ENCODE assay signal across 1 cellular context in genomic region chr9:71778085-71778484, GRCh38.
TF ChIP-seq lines count a peak whose summit lies in the region.

No MANE protein-coding gene starts in this region.

TF ChIP-seq in HepG2, 621 proteins besides CTCF, POLR2A, EP300 and RAD21 (continued from another document and continues in another):
- TF ChIP-seq ZNF451 (CRISPR knock-in tag; IDR thresholded peaks at IDR 0.05) (no peak), BCL6 (CRISPR knock-in tag; IDR thresholded peaks at IDR 0.05) (peak; percentile 95), ZKSCAN8 (CRISPR knock-in tag; IDR thresholded peaks at IDR 0.05; ENCODE audit: borderline replicate concordance) (peak; percentile 51; the same call in 1 of the 2 replicates), HNRNPLL (IDR thresholded peaks at IDR 0.05; ENCODE audit: low read depth, low read length, poor library complexity, severe bottlenecking) (no peak), ZNF264 (CRISPR knock-in tag; IDR thresholded peaks at IDR 0.05) (no peak), POGZ (CRISPR knock-in tag; IDR thresholded peaks at IDR 0.05) (peak; percentile 69; the same call in 1 of the 2 replicates), THRA (CRISPR knock-in tag; IDR thresholded peaks at IDR 0.05; ENCODE audit: borderline replicate concordance) (peak; percentile 72; the same call in 1 of the 2 replicates), IKZF4 (CRISPR knock-in tag; IDR thresholded peaks at IDR 0.05; ENCODE audit: borderline replicate concordance, low read depth, not compliant biosample characterization) (no peak), CBX5 (CRISPR knock-in tag; IDR thresholded peaks at IDR 0.05; ENCODE audit: borderline replicate concordance) (peak; percentile 58; the same call in 1 of the 2 replicates), ZNF543 (CRISPR knock-in tag; IDR thresholded peaks at IDR 0.05) (no peak), NFKB2 (CRISPR knock-in tag; IDR thresholded peaks at IDR 0.05; ENCODE audit: borderline replicate concordance) (no peak), SRSF1 (optimal IDR thresholded peaks at IDR 0.05; ENCODE audit: low read depth, low read length) (no peak), NPAS2 (CRISPR knock-in tag; IDR thresholded peaks at IDR 0.05; ENCODE audit: borderline replicate concordance) (no peak), ZNF431 (CRISPR knock-in tag; IDR thresholded peaks at IDR 0.05; ENCODE audit: borderline replicate concordance, low read depth) (no peak; the same call in 1 of the 2 replicates), ADNP (CRISPR knock-in tag; IDR thresholded peaks at IDR 0.05) (no peak), HOMEZ (CRISPR knock-in tag; IDR thresholded peaks at IDR 0.05; ENCODE audit: low read depth) (peak; percentile 74; the same call in 1 of the 2 replicates), MTERF4 (CRISPR knock-in tag; IDR thresholded peaks at IDR 0.05) (no peak), ZNF207 (IDR thresholded peaks at IDR 0.05; ENCODE audit: borderline replicate concordance) (no peak), KIAA2018 (CRISPR knock-in tag; IDR thresholded peaks at IDR 0.05; ENCODE audit: borderline replicate concordance) (no peak), TCF12 (IDR thresholded peaks at IDR 0.05) (no peak), TCF12 (CRISPR knock-in tag; IDR thresholded peaks at IDR 0.05) (no peak), ATF7 (IDR thresholded peaks at IDR 0.05) (no peak), ATF7 (CRISPR knock-in tag; IDR thresholded peaks at IDR 0.05) (no peak; the same call in 1 of the 2 replicates), MYPOP (CRISPR knock-in tag; IDR thresholded peaks at IDR 0.05) (peak; percentile 27; the same call in 1 of the 2 replicates), GTF3A (CRISPR knock-in tag; conservative IDR thresholded peaks at IDR 0.05) (no peak), TEAD3 (CRISPR knock-in tag; optimal IDR thresholded peaks at IDR 0.05; ENCODE audit: borderline replicate concordance) (peak; percentile 77), ZNF775 (CRISPR knock-in tag; IDR thresholded peaks at IDR 0.05; ENCODE audit: borderline replicate concordance) (no peak), ZBTB10 (CRISPR knock-in tag; IDR thresholded peaks at IDR 0.05; ENCODE audit: borderline replicate concordance) (no peak), ELF3 (CRISPR knock-in tag; IDR thresholded peaks at IDR 0.05) (peak; percentile 65; the same call in 1 of the 2 replicates), NCOA2 (CRISPR knock-in tag; IDR thresholded peaks at IDR 0.05) (peak; percentile 79), ZNF557 (CRISPR knock-in tag; IDR thresholded peaks at IDR 0.05) (no peak), ZNF362 (CRISPR knock-in tag; IDR thresholded peaks at IDR 0.05; ENCODE audit: borderline replicate concordance) (peak; percentile 38; the same call in 1 of the 2 replicates), SMARCE1 (IDR thresholded peaks at IDR 0.05; ENCODE audit: borderline replicate concordance) (no peak), KDM5B (CRISPR knock-in tag; IDR thresholded peaks at IDR 0.05; ENCODE audit: borderline replicate concordance) (no peak), PPARG (CRISPR knock-in tag; conservative IDR thresholded peaks at IDR 0.05) (peak; percentile 91), ZNF225 (CRISPR knock-in tag; IDR thresholded peaks at IDR 0.05) (no peak), PRMT3 (CRISPR knock-in tag; IDR thresholded peaks at IDR 0.05; ENCODE audit: borderline replicate concordance, low read depth) (no peak), SNAPC4 (CRISPR knock-in tag; IDR thresholded peaks at IDR 0.05) (no peak)
